In genomic region chr11:6390718-6391547, GRCh38 we compare ENCODE assay signal across 8 cellular contexts. TPM values are rescaled to one million over a fixed set of nuclear protein-coding genes. Genes with fewer than 3 reads are reported as not detected.
DNase-seq lines count a peak whose midpoint lies in the region; ATAC-seq and TF ChIP-seq lines count a peak whose summit lies in the region.

No MANE protein-coding gene starts in this region.

- peaks cover 11% of the 10 kb centered on the region for H3K4me1 ChIP-seq in testis

- no peak for DNase-seq in T-helper 2 cell treated with Interferon-gamma antibody and Interleukin-4, amounts not matched to agents 5 μg/mL and 100 μg/mL, for 36 hours (ENCODE audit: low spot score)
- DNase-seq in T-helper 2 cell (no peak), kidney epithelial cell (ENCODE audit: low read depth) (no peak), testis (no peak), LoVo (ENCODE audit: low spot score) (no peak), NCI-H82 treated with DMSO at 0.1 percent for 48 hours (lab: John Stamatoyannopoulos, UW; ENCODE audit: unreplicated experiment) (no peak)

- WGBS in testis, 2 donors: 46 to 54% methylated on average over 10 to 17 of the region's 20 CpGs

- H3K27me3 Mint-ChIP-seq in T-helper 2 cell treated with Interferon-gamma antibody and Interleukin-4, amounts not matched to agents 5 μg/mL and 100 μg/mL, for 36 hours (ENCODE audit: low read depth): peaks cover 2% of the 10 kb centered on the region
- no peaks in the 10 kb centered on the region for H3K27me3 Mint-ChIP-seq in activated naive CD8-positive, alpha-beta T cell

- no peaks in the 10 kb centered on the region for H3K9me3 ChIP-seq in testis

- peak overlapping the region; percentile 88 for H3K4me3 Mint-ChIP-seq in T-helper 2 cell treated with Interferon-gamma antibody and Interleukin-4, amounts not matched to agents 5 μg/mL and 100 μg/mL, for 36 hours
- H3K4me3 Mint-ChIP-seq in activated naive CD8-positive, alpha-beta T cell: peak overlapping the region; percentile 87

- TF ChIP-seq CTCF in kidney epithelial cell (IDR thresholded peaks at IDR 0.05; ENCODE audit: insufficient read depth, low read length, poor library complexity, severe bottlenecking) (no peak), testis (IDR thresholded peaks at IDR 0.05) (no peak)

- H3K27me3 ChIP-seq in kidney epithelial cell (ENCODE audit: control insufficient read depth, insufficient read depth, low read length): no peaks in the 10 kb centered on the region
- H3K27me3 ChIP-seq in testis: no peaks in the 10 kb centered on the region

- peaks cover 27% of the 10 kb centered on the region for H3K4me1 Mint-ChIP-seq in T-helper 2 cell treated with Interferon-gamma antibody and Interleukin-4, amounts not matched to agents 5 μg/mL and 100 μg/mL, for 36 hours (ENCODE audit: low read depth)
- H3K4me1 Mint-ChIP-seq in activated naive CD8-positive, alpha-beta T cell (ENCODE audit: low read depth): peaks cover 56% of the 10 kb centered on the region

- H3K36me3 Mint-ChIP-seq in T-helper 2 cell treated with Interferon-gamma antibody and Interleukin-4, amounts not matched to agents 5 μg/mL and 100 μg/mL, for 36 hours (ENCODE audit: low read depth): peaks cover 30% of the 10 kb centered on the region
- peaks cover 3% of the 10 kb centered on the region for H3K36me3 Mint-ChIP-seq in activated naive CD8-positive, alpha-beta T cell

- intact Hi-C loops in testis (cut with DNase I; ENCODE audit: low total_unique reads): no loop called here

- ATAC-seq in GM19397 (IDR thresholded peaks at IDR 0.05; ENCODE audit: unreplicated experiment): no peak

- no peak for TF ChIP-seq POLR2A in testis (IDR thresholded peaks at IDR 0.05)

- H3K27ac Mint-ChIP-seq in T-helper 2 cell treated with Interferon-gamma antibody and Interleukin-4, amounts not matched to agents 5 μg/mL and 100 μg/mL, for 36 hours: peak overlapping the region; percentile 87
- peak overlapping the region; percentile 70 for H3K27ac Mint-ChIP-seq in activated naive CD8-positive, alpha-beta T cell

- peak overlapping the region; percentile 44 to 83 for H3K27ac ChIP-seq in testis

- H3K4me3 ChIP-seq in kidney epithelial cell (ENCODE audit: low read depth, low read length) (peak overlapping the region; percentile 62), testis (peak overlapping the region; percentile 69 to 75)

- H3K9me3 Mint-ChIP-seq in T-helper 2 cell treated with Interferon-gamma antibody and Interleukin-4, amounts not matched to agents 5 μg/mL and 100 μg/mL, for 36 hours: no peaks in the 10 kb centered on the region
- no peaks in the 10 kb centered on the region for H3K9me3 Mint-ChIP-seq in activated naive CD8-positive, alpha-beta T cell (ENCODE audit: low read depth)

- H3K36me3 ChIP-seq in kidney epithelial cell (ENCODE audit: control insufficient read depth, insufficient read depth, low read length) (no peaks in the 10 kb centered on the region), testis (ENCODE audit: low read depth, missing control alignments) (no peaks in the 10 kb centered on the region)

RNA-seq across cellular contexts. Expression of gene SMPD1, which starts 0.7 kb away (rescaled TPM):
- total RNA-seq in kidney epithelial cell: 25.7 and 28.4 TPM in 2 replicates
- total RNA-seq in testis: 10 to 100 TPM; 30.4 to 41.2 TPM
- polyA plus RNA-seq in testis (ENCODE audit: insufficient read depth, low read depth, low replicate concordance): 27.4 TPM

RNA-seq across cellular contexts. Expression of gene APBB1, which starts 28.0 kb away (rescaled TPM):
- total RNA-seq in kidney epithelial cell: 26.9 and 29.6 TPM in 2 replicates
- 10 to 100 TPM; 42.6 to 57.3 TPM for total RNA-seq in testis
- 43.7 TPM for polyA plus RNA-seq in testis (ENCODE audit: insufficient read depth, low read depth, low replicate concordance)

RNA-seq across cellular contexts. Expression of gene HPX, which starts 49.9 kb away (rescaled TPM):
- total RNA-seq in kidney epithelial cell: 0.13 and 0.34 TPM in 2 replicates
- total RNA-seq in testis: 1 to 10 TPM; 2.7 to 4.2 TPM
- polyA plus RNA-seq in testis (ENCODE audit: insufficient read depth, low read depth, low replicate concordance): 3.1 TPM
